Comparison of ENCODE assay signal across 1 cellular context in genomic region chr17:42773290-42774035, GRCh38.
TF ChIP-seq lines count a peak whose summit lies in the region.

TSS of gene VPS25 (plus strand) at chr17:42773449. CDS start at chr17:42773476, 27 bp downstream.

TF ChIP-seq in HepG2, 621 proteins besides CTCF, POLR2A, EP300 and RAD21 (continued from another document and continues in another):
- TF ChIP-seq PRDM10 (CRISPR knock-in tag; IDR thresholded peaks at IDR 0.05; ENCODE audit: low read depth), result peak; percentile 85
- TF ChIP-seq ATF7-NPFF (CRISPR knock-in tag; IDR thresholded peaks at IDR 0.05; ENCODE audit: low read depth), result 0 out of 2 replicates have a peak, but pooled peaks have one; percentile 61
- TF ChIP-seq RBAK (CRISPR knock-in tag; IDR thresholded peaks at IDR 0.05), result 0 out of 2 replicates have a peak, but pooled peaks have one; percentile 49
- TF ChIP-seq ZNF235 (CRISPR knock-in tag; IDR thresholded peaks at IDR 0.05; ENCODE audit: borderline replicate concordance), result 0 out of 2 replicates have a peak, but pooled peaks have one; percentile 77
- TF ChIP-seq LBX2 (CRISPR knock-in tag; IDR thresholded peaks at IDR 0.05; ENCODE audit: borderline replicate concordance), result peak; percentile 71; the same call in 1 of the 2 replicates
- TF ChIP-seq YEATS2 (CRISPR knock-in tag; IDR thresholded peaks at IDR 0.05; ENCODE audit: borderline replicate concordance), result peak; percentile 98
- TF ChIP-seq U2AF1 (optimal IDR thresholded peaks at IDR 0.05; ENCODE audit: low read depth, low read length), result no peak
- peak; percentile 61; the same call in 1 of the 2 replicates for TF ChIP-seq ZBTB34 (CRISPR knock-in tag; IDR thresholded peaks at IDR 0.05)
- peak; percentile 95 for TF ChIP-seq RFXAP (CRISPR knock-in tag; IDR thresholded peaks at IDR 0.05; ENCODE audit: borderline replicate concordance)
- no peak for TF ChIP-seq GPBP1L1 (CRISPR knock-in tag; IDR thresholded peaks at IDR 0.05)
- TF ChIP-seq MIXL1 (CRISPR knock-in tag; IDR thresholded peaks at IDR 0.05), result peak; percentile 94
- TF ChIP-seq ZNF740 (CRISPR knock-in tag; IDR thresholded peaks at IDR 0.05), result peak; percentile 54; the same call in 1 of the 2 replicates
- TF ChIP-seq ARID3A (IDR thresholded peaks at IDR 0.05; ENCODE audit: low read depth, low read length), result 0 out of 2 replicates have a peak, but pooled peaks have one; percentile 8
- TF ChIP-seq ZNF629 (CRISPR knock-in tag; conservative IDR thresholded peaks at IDR 0.05), result no peak
- TF ChIP-seq MAF1 (CRISPR knock-in tag; IDR thresholded peaks at IDR 0.05; ENCODE audit: borderline replicate concordance), result no peak
- peak; percentile 93 for TF ChIP-seq ZBTB26 (CRISPR knock-in tag; IDR thresholded peaks at IDR 0.05; ENCODE audit: borderline replicate concordance)
- peak; percentile 73 for TF ChIP-seq FOXO1 (CRISPR knock-in tag; IDR thresholded peaks at IDR 0.05)
- peak; percentile 100 for TF ChIP-seq KMT2A (CRISPR knock-in tag; IDR thresholded peaks at IDR 0.05)
- peak; percentile 83; the same call in 1 of the 2 replicates for TF ChIP-seq ZNF563 (CRISPR knock-in tag; IDR thresholded peaks at IDR 0.05)
- 0 out of 2 replicates have a peak, but pooled peaks have one; percentile 47 for TF ChIP-seq CCDC6 (CRISPR knock-in tag; IDR thresholded peaks at IDR 0.05)
- peak; percentile 88 for TF ChIP-seq ZNF142 (CRISPR knock-in tag; IDR thresholded peaks at IDR 0.05)
- peak; percentile 98 for TF ChIP-seq ZSCAN9 (CRISPR knock-in tag; IDR thresholded peaks at IDR 0.05; ENCODE audit: borderline replicate concordance)
- no peak for TF ChIP-seq MNT (IDR thresholded peaks at IDR 0.05)
- TF ChIP-seq ZNF572 (CRISPR knock-in tag; IDR thresholded peaks at IDR 0.05), result no peak
- TF ChIP-seq ZNF564 (CRISPR knock-in tag; IDR thresholded peaks at IDR 0.05), result peak; percentile 79
- peak; percentile 96 for TF ChIP-seq HMGXB3 (CRISPR knock-in tag; IDR thresholded peaks at IDR 0.05; ENCODE audit: borderline replicate concordance)
- no peak for TF ChIP-seq ZNF775 (CRISPR knock-in tag; IDR thresholded peaks at IDR 0.05; ENCODE audit: borderline replicate concordance)
- TF ChIP-seq CENPX (CRISPR knock-in tag; IDR thresholded peaks at IDR 0.05), result no peak
- TF ChIP-seq KDM4B (CRISPR knock-in tag; IDR thresholded peaks at IDR 0.05), result peak; percentile 90
- peak; percentile 98; the same call in 1 of the 2 replicates for TF ChIP-seq TOE1 (CRISPR knock-in tag; IDR thresholded peaks at IDR 0.05)
- peak; percentile 67; the same call in 1 of the 2 replicates for TF ChIP-seq ZNF652 (CRISPR knock-in tag; IDR thresholded peaks at IDR 0.05; ENCODE audit: borderline replicate concordance, low read depth)
- TF ChIP-seq ZNF549 (CRISPR knock-in tag; IDR thresholded peaks at IDR 0.05), result no peak
- TF ChIP-seq TEAD2 (CRISPR knock-in tag; IDR thresholded peaks at IDR 0.05), result no peak
